In the genomic region with DNA sequence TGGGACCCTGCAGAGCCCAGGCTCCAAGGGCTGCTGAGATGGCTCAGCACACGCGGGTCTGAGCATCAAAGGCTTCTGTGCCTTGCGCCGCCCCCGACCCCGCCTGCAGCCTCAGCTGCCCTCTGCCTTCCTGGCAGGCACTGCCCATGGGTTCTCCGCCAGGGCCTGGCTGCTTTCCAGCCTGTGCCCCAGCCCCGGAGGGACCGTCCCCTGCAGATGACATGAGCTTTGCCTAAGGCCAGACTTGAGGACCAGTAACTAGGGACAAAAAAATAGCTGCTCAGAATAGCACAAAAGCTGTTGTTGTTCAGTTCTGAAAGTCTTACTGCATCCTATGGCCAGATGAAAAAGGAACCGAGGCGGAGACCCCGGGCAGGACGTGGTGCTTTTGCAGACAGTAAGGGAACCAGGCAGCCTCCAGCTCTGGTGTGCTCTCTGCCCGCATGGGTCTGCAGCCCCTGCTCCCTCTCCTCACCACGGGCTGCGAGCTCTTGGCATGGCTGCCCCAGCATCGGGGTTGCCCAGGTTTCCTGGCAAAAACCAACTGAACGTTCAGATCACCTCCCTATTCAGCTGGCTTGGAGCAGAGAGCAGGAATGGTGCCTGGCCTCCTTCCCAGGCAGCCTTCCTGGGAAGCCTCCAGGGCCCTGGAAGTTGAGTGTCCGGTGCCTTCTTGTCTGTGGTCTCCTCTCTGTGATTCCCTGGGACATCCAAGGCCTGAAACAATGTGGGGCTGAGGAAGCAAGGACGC, we compare ENCODE assay signal across 11 cellular contexts. TPM values are rescaled to one million over a fixed set of nuclear protein-coding genes. Genes with fewer than 3 reads are reported as not detected.
DNase-seq lines count a peak whose midpoint lies in the region; ATAC-seq, FAIRE-seq and TF ChIP-seq lines count a peak whose summit lies in the region.
"Had no signal": no experiment of that assay in that cellular context is flagged by ENCODE, and none has a peak within 500 bp of the region (broad histone marks: within the 10 kb centered on the region; RNA-seq: fewer than 3 reads in every experiment).

No MANE protein-coding gene starts in this region.

- 69% methylated on average over 11 of the region's 20 CpGs for WGBS in SK-N-SH (ENCODE audit: low lambda C conversion rate)

- H3K4me1 ChIP-seq in SK-N-SH (ENCODE audit: control insufficient read depth in 1 of 2, insufficient read depth in 2 of 2, low read depth in 1 of 2, low read length in 1 of 2) (peaks cover 0 to 18% of the 10 kb centered on the region in 2 experiments; a peak in 1 of 4 replicates), kidney (ENCODE audit: control insufficient read depth in 1 of 2, insufficient read depth in 1 of 2, low read depth in 1 of 2, low read length in 2 of 2) (peaks cover 0 to 6% of the 10 kb centered on the region in 2 donors), stomach smooth muscle (ENCODE audit: control insufficient read depth, insufficient read depth, low read length) (peaks cover 23% of the 10 kb centered on the region)

- DNase-seq in SK-N-SH (peak; percentile 62), caudate nucleus (lab: John Stamatoyannopoulos, UW) (peak in 57 of 61 donors; percentile 23 to 85 (median 68)), kidney (peak; percentile 56), NCI-H146 treated with DMSO at 0.1 percent for 48 hours (lab: John Stamatoyannopoulos, UW; ENCODE audit: unreplicated experiment) (no peak), urothelium cell line (ENCODE audit: low spot score) (no peak)
- DNase-seq: activated gamma-delta T cell, NCI-H2081 treated with DMSO at 0.1 percent for 48 hours had no signal

- H3K36me3 ChIP-seq in SK-N-SH (replicated peaks in 1 of 2; ENCODE audit: control insufficient read depth in 1 of 2, insufficient read depth in 2 of 2, low read length in 1 of 2) (no peaks in the 10 kb centered on the region), kidney (ENCODE audit: control insufficient read depth in 1 of 2, insufficient read depth in 2 of 2, low read length in 2 of 2) (no peaks in the 10 kb centered on the region), stomach smooth muscle (ENCODE audit: control insufficient read depth in 2 of 2, insufficient read depth in 2 of 2, low read length in 2 of 2) (no peaks in the 10 kb centered on the region)

- no peaks in the 10 kb centered on the region for H3K9me3 ChIP-seq in SK-N-SH
- no peaks in the 10 kb centered on the region for H3K9me3 ChIP-seq in kidney (ENCODE audit: control insufficient read depth in 1 of 2, low read length in 2 of 2)
- no peaks in the 10 kb centered on the region for H3K9me3 ChIP-seq in stomach smooth muscle (ENCODE audit: control insufficient read depth in 2 of 2, low read length in 2 of 2)

- TF ChIP-seq CTCF in SK-N-SH (IDR thresholded peaks at IDR 0.05) (no peak), kidney (IDR thresholded peaks at IDR 0.05; ENCODE audit: borderline replicate concordance, extremely low read depth, insufficient read depth) (no peak)

- no peak overlapping the region for H2AFZ ChIP-seq in SK-N-SH (ENCODE audit: low read depth)

- intact Hi-C loops in kidney (cut with DNase I) = no loop called here

- FAIRE-seq in kidney (lab: Jason Lieb, UNC) (no peak), urothelium cell line (lab: Jason Lieb, UNC) (no peak)

- no peaks in the 10 kb centered on the region for H3F3A ChIP-seq in SK-N-SH (replicated peaks; ENCODE audit: insufficient read depth)

- CTCF ChIA-PET in SK-N-SH (lab: Yijun Ruan, JAX) = interaction anchor here (0.5 kb wide), 2 partner anchors 126 to 256 kb away, joined by 3 read pairs; no protein-coding TSS in a partner anchor

- H3K9ac ChIP-seq in SK-N-SH (no peak overlapping the region), kidney (ENCODE audit: low read length in 2 of 2) (no peak overlapping the region), stomach smooth muscle (ENCODE audit: low read length in 2 of 2) (peak overlapping the region in 1 of 2 donors; percentile 29)

- no peaks in the 10 kb centered on the region for H3K79me2 ChIP-seq in SK-N-SH (ENCODE audit: insufficient read depth)

- H3K4me2 ChIP-seq in SK-N-SH = no peak overlapping the region

- no peak for TF ChIP-seq EP300 in SK-N-SH (IDR thresholded peaks at IDR 0.05; ENCODE audit: borderline replicate concordance in 1 of 2, low read depth in 1 of 2, low read length in 1 of 2)

- H3K27me3 ChIP-seq in SK-N-SH (ENCODE audit: insufficient read depth) (no peaks in the 10 kb centered on the region), stomach smooth muscle (ENCODE audit: control insufficient read depth in 1 of 2, insufficient read depth in 2 of 2, low read length in 2 of 2) (peaks cover 10 to 12% of the 10 kb centered on the region in 2 donors)

- no peaks in the 10 kb centered on the region for H3K9me2 ChIP-seq in SK-N-SH

- no peaks in the 10 kb centered on the region for H4K20me1 ChIP-seq in SK-N-SH (ENCODE audit: insufficient read depth)

- peak overlapping the region in 1 of 2 experiments; percentile 22; a peak in 1 of 4 replicates for H3K27ac ChIP-seq in SK-N-SH (ENCODE audit: low read depth in 2 of 2, low read length in 1 of 2)
- H3K27ac ChIP-seq in caudate nucleus (ENCODE audit: low read depth, low read length) = peak overlapping the region; percentile 85
- no peak overlapping the region for H3K27ac ChIP-seq in kidney (ENCODE audit: low read depth in 2 of 2, low read length in 2 of 2)
- peak overlapping the region; percentile 64 for H3K27ac ChIP-seq in stomach smooth muscle (ENCODE audit: low read length)

- POLR2A ChIA-PET in SK-N-SH (lab: Yijun Ruan, JAX) = no interaction called here

- no peak for TF ChIP-seq RAD21 in SK-N-SH (IDR thresholded peaks at IDR 0.05; ENCODE audit: low read length)

- H3K4me3 ChIP-seq in SK-N-SH (ENCODE audit: low read depth in 2 of 2, low read length in 1 of 2) (no peak overlapping the region), kidney (ENCODE audit: low read length in 2 of 2) (no peak overlapping the region), stomach smooth muscle (ENCODE audit: low read length in 2 of 2) (peak overlapping the region; percentile 31 to 68)

- ATAC-seq in SK-N-SH treated with all-trans-retinoic acid at 6 μM for 48 hours = no peak
- no peak for ATAC-seq in GM19463 (IDR thresholded peaks at IDR 0.05; ENCODE audit: unreplicated experiment)

TF ChIP-seq in SK-N-SH, 30 proteins besides CTCF, POLR2A, EP300 and RAD21 (continues in another document):
- TF ChIP-seq TAF1 (IDR thresholded peaks at IDR 0.05; ENCODE audit: borderline replicate concordance, low read depth, low read length) = no peak
- no peak for TF ChIP-seq NRF1 (IDR thresholded peaks at IDR 0.05; ENCODE audit: low read depth, low read length)
- TF ChIP-seq, protein P1, sequence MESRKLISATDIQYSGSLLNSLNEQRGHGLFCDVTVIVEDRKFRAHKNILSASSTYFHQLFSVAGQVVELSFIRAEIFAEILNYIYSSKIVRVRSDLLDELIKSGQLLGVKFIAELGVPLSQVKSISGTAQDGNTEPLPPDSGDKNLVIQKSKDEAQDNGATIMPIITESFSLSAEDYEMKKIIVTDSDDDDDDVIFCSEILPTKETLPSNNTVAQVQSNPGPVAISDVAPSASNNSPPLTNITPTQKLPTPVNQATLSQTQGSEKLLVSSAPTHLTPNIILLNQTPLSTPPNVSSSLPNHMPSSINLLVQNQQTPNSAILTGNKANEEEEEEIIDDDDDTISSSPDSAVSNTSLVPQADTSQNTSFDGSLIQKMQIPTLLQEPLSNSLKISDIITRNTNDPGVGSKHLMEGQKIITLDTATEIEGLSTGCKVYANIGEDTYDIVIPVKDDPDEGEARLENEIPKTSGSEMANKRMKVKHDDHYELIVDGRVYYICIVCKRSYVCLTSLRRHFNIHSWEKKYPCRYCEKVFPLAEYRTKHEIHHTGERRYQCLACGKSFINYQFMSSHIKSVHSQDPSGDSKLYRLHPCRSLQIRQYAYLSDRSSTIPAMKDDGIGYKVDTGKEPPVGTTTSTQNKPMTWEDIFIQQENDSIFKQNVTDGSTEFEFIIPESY (IDR thresholded peaks at IDR 0.05; ENCODE audit: borderline replicate concordance, low read depth) = no peak
- no peak for TF ChIP-seq TCF12 (IDR thresholded peaks at IDR 0.05)
- TF ChIP-seq SMC3 (IDR thresholded peaks at IDR 0.05; ENCODE audit: low read depth, low read length) = no peak
- TF ChIP-seq MXI1 (IDR thresholded peaks at IDR 0.05; ENCODE audit: low read depth, low read length) = no peak
- no peak for TF ChIP-seq JUND (IDR thresholded peaks at IDR 0.05)

TF ChIP-seq in SK-N-SH treated with all-trans-retinoic acid at 6 μM for 48 hours, 23 proteins besides CTCF, POLR2A, EP300 and RAD21:
- TF ChIP-seq, protein P2, sequence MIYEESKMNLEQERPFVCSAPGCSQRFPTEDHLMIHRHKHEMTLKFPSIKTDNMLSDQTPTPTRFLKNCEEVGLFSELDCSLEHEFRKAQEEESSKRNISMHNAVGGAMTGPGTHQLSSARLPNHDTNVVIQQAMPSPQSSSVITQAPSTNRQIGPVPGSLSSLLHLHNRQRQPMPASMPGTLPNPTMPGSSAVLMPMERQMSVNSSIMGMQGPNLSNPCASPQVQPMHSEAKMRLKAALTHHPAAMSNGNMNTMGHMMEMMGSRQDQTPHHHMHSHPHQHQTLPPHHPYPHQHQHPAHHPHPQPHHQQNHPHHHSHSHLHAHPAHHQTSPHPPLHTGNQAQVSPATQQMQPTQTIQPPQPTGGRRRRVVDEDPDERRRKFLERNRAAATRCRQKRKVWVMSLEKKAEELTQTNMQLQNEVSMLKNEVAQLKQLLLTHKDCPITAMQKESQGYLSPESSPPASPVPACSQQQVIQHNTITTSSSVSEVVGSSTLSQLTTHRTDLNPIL (CRISPR knock-in tag; IDR thresholded peaks at IDR 0.05; ENCODE audit: low read depth) = no peak
- no peak for TF ChIP-seq ZFP3 (CRISPR knock-in tag; IDR thresholded peaks at IDR 0.05)
TF ChIP-seq in SK-N-SH treated with all-trans-retinoic acid at 6 μM for 48 hours: peak in this region for 0.

RNA-seq across cellular contexts. Expression of a gene that starts 12.5 kb away (rescaled TPM):
- polyA plus RNA-seq in SK-N-SH (2012; rRNA removed) (not detected in 2 replicates), kidney (ENCODE audit: insufficient read depth, low read depth, low replicate concordance) (not detected)
- not detected in 2 replicates for polyA plus RNA-seq in SK-N-SH (2012; cell fraction: cytosol; rRNA removed)
- not detected in 2 replicates for polyA plus RNA-seq in SK-N-SH (2012; cell fraction: nucleus; rRNA removed)
- not detected for total RNA-seq in kidney
- total RNA-seq: mucosa of gallbladder had no signal

RNA-seq across cellular contexts. Expression of a gene that starts 34.1 kb away (rescaled TPM):
- polyA plus RNA-seq in SK-N-SH (2012; rRNA removed) = 23.9 and 25.1 TPM in 2 replicates
- 17.3 and 20.8 TPM in 2 replicates for polyA plus RNA-seq in SK-N-SH (2012; cell fraction: cytosol; rRNA removed)
- polyA plus RNA-seq in SK-N-SH (2012; cell fraction: nucleus; rRNA removed) = 26.8 and 31.9 TPM in 2 replicates
- total RNA-seq in kidney = 28.8 TPM
- 4.2 TPM for polyA plus RNA-seq in kidney (ENCODE audit: insufficient read depth, low read depth, low replicate concordance)

Comparison
In these comparisons a context has a peak if more than half of its experiments do, and no peak if none do; other contexts are left out.
1. DNase-seq: peak in SK-N-SH (single experiment), caudate nucleus (57 of 61) and kidney (single experiment); none in NCI-H146 treated with DMSO at 0.1 percent for 48 hours (single experiment) and urothelium cell line (single experiment).
2. H3K27ac ChIP-seq: peak in caudate nucleus (single experiment) and stomach smooth muscle (single experiment); none in kidney (0 of 2).
3. H3K4me3 ChIP-seq: peak in stomach smooth muscle (2 of 2); none in SK-N-SH (0 of 2) and kidney (0 of 2).